In the genomic region with DNA sequence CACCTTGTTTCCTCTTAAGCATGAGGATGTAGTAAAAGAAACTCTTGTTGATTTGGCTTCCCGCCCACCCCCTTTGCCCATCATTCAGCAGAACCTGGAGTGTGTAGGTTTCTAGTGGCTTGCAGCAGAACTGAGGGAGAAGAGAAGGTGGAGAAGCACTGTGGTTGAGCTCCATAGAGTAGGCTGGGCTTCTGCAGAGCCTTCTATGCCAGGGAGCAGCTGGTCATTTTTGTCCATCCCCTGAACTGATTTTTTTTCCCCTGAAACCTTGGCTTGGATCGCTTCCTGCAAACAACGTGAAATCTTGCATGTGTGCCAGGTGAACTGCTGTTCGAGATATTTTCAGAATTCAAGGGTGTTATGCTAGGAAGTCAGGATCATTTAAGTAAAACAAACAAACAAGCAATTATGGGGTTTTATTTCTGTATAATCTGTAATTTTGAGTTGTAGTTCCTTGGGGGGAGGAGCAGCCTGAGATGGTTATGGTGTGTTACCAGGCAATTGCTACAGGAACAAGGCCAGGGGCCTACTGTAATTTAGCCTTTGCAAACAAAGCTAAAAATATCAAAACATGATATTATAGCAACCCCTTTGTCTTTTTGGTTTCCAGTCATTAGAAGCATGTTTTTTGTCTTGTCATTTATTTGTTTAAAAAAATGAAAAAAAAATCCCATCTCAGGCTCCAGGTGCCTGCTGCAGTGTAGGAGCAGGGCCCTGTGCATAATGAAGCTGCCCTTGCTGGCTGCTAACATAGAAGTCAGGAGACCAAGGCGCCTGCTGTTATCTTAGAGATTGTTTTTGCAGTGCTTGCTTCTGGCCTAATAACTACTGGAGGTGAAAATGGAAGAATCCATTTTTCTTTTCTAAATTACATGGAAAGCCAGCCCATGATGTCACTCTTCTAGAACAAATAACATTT, we compare ENCODE assay signal across 13 cellular contexts.
DNase-seq lines count a peak whose midpoint lies in the region; ATAC-seq and TF ChIP-seq lines count a peak whose summit lies in the region.
"Had no signal": no experiment of that assay in that cellular context is flagged by ENCODE, and none has a peak within 500 bp of the region (broad histone marks: within the 10 kb centered on the region; RNA-seq: fewer than 3 reads in every experiment).

No MANE protein-coding gene starts in this region.

- peaks cover 5 to 42% (median 35%) of the 10 kb centered on the region in 9 donors for H3K4me1 ChIP-seq in heart right ventricle
- H3K4me1 ChIP-seq in stomach = peaks cover 13 to 34% (median 28%) of the 10 kb centered on the region in 4 donors
- peaks cover 44% of the 10 kb centered on the region for H3K4me1 ChIP-seq in BE2C

- H3K27me3 ChIP-seq in heart right ventricle (no peaks in the 10 kb centered on the region), stomach (no peaks in the 10 kb centered on the region), BE2C (no peaks in the 10 kb centered on the region)

- H3K27ac ChIP-seq in heart right ventricle (peak overlapping the region in 6 of 10 donors; percentile 2 to 54 (median 34)), stomach (peak overlapping the region; percentile 13 to 60 (median 40))
- H3K27ac ChIP-seq: epithelial cell of prostate, GM23248, RWPE1 had no signal

- H3K9me3 ChIP-seq in heart right ventricle (no peaks in the 10 kb centered on the region), stomach (no peaks in the 10 kb centered on the region), BE2C (no peaks in the 10 kb centered on the region)

- no peak for TF ChIP-seq POLR2A in stomach (IDR thresholded peaks at IDR 0.05)

- H3K36me3 ChIP-seq in heart right ventricle = no peaks in the 10 kb centered on the region
- H3K36me3 ChIP-seq in stomach = no peaks in the 10 kb centered on the region
- H3K36me3 ChIP-seq in BE2C = no peaks in the 10 kb centered on the region

- no peak for TF ChIP-seq EP300 in stomach (IDR thresholded peaks at IDR 0.05)

- 28 to 35% methylated on average over 5 of the region's 5 CpGs for WGBS in heart right ventricle, 2 donors
- WGBS in stomach, 5 donors = 24 to 47% (median 30%) methylated on average over 5 of the region's 5 CpGs

- intact Hi-C loops in heart right ventricle (cut with DNase I) (no loop called here), stomach (cut with DNase I; ENCODE audit: low total_unique reads) (no loop called here)

- peak; percentile 72 for DNase-seq in NCI-H1105 (lab: John Stamatoyannopoulos, UW)
- peak; percentile 35 for DNase-seq in NCI-H510A treated with DMSO at 0.1 percent for 48 hours (lab: John Stamatoyannopoulos, UW)
- DNase-seq in heart right ventricle = no peak
- peak; percentile 40 for DNase-seq in stomach
- DNase-seq in BE2C = no peak
- DNase-seq: CD4-positive, alpha-beta memory T cell; GM23248; NCI-H1694 had no signal

- TF ChIP-seq CTCF in heart right ventricle (IDR thresholded peaks at IDR 0.05) = no peak
- no peak for TF ChIP-seq CTCF in stomach (IDR thresholded peaks at IDR 0.05)
- TF ChIP-seq CTCF in BE2C (IDR thresholded peaks at IDR 0.05; ENCODE audit: low read depth, low read length) = no peak

- H3K4me3 ChIP-seq in heart right ventricle (no peak overlapping the region), stomach (no peak overlapping the region), BE2C (ENCODE audit: low read depth, low read length) (no peak overlapping the region)
- H3K4me3 ChIP-seq: GM23248 had no signal

- ATAC-seq in heart right ventricle = peak in 6 of 8 donors; percentile 18 to 58 (median 48)
- no peak for ATAC-seq in HG03175 (IDR thresholded peaks at IDR 0.05; ENCODE audit: unreplicated experiment)
- no peak for ATAC-seq in HG02678 (IDR thresholded peaks at IDR 0.05; ENCODE audit: unreplicated experiment)
- no peak for ATAC-seq in HG02623 (IDR thresholded peaks at IDR 0.05; ENCODE audit: unreplicated experiment)

Comparison
In these comparisons a context has a peak if more than half of its experiments do, and no peak if none do; other contexts are left out.
1. DNase-seq: peak in NCI-H1105 (single experiment), NCI-H510A treated with DMSO at 0.1 percent for 48 hours (single experiment) and stomach (single experiment); none in heart right ventricle (0 of 2) and BE2C (single experiment).
2. ATAC-seq: peak in heart right ventricle (6 of 8); none in HG03175 (single experiment), HG02678 (single experiment) and HG02623 (single experiment).